Comparison of ENCODE assay signal across 8 cellular contexts in the genomic region with DNA sequence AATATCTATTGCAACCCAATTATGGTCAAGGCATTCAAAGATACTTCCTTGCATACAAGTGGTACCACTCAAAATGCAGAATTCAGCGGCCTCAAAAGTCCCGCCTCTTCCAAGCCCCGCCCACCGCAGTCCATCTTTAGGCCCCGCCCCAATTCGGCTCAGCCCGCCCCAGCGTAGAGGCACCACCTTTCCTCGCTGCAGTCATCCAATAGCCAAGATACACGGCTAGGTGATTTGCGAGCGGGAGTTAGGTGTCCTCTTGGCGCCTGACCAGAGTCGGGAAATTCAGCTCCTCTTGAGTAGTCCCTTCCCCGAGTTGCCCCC. TPM values are rescaled to one million over a fixed set of nuclear protein-coding genes. Genes with fewer than 3 reads are reported as not detected.
DNase-seq lines count a peak whose midpoint lies in the region; ATAC-seq, FAIRE-seq and TF ChIP-seq lines count a peak whose summit lies in the region.

No MANE protein-coding gene starts in this region.

- no peak overlapping the region for H2AFZ ChIP-seq in hepatocyte

- H3K79me2 ChIP-seq in hepatocyte = peaks cover 27% of the 10 kb centered on the region

- 0% methylated on average over 13 of the region's 15 CpGs for WGBS in hepatocyte (ENCODE audit: low lambda C conversion rate, missing lambda C conversion rate)

- H3K4me3 ChIP-seq in hepatocyte = peak overlapping the region; percentile 28
- peak overlapping the region; percentile 92 for H3K4me3 ChIP-seq in retinal pigment epithelial cell (ENCODE audit: low read length)

- peaks cover 9% of the 10 kb centered on the region for H3K4me1 ChIP-seq in hepatocyte (ENCODE audit: insufficient read depth)

- H3K27me3 Mint-ChIP-seq in T-helper 17 cell = peaks cover 26% of the 10 kb centered on the region

- FAIRE-seq in GM12891 (lab: Jason Lieb, UNC) = no peak

- H3K27ac Mint-ChIP-seq in T-helper 17 cell = peak overlapping the region; percentile 92

- peaks cover 15% of the 10 kb centered on the region for H3K27me3 ChIP-seq in hepatocyte

- peak overlapping the region; percentile 61 for H3K4me2 ChIP-seq in hepatocyte

- H4K20me1 ChIP-seq in hepatocyte (ENCODE audit: insufficient read depth, poor library complexity, severe bottlenecking) = no peaks in the 10 kb centered on the region

- TF ChIP-seq CTCF in hepatocyte (IDR thresholded peaks at IDR 0.05; ENCODE audit: poor library complexity) (no peak), retinal pigment epithelial cell (conservative IDR thresholded peaks at IDR 0.05; ENCODE audit: low read depth, low read length) (no peak)

- peaks cover 34% of the 10 kb centered on the region for H3K4me1 Mint-ChIP-seq in T-helper 17 cell

- TF ChIP-seq POLR2A in GM12891 (IDR thresholded peaks at IDR 0.05; ENCODE audit: low read depth, low read length) = no peak

- DNase-seq in GM12891 (ENCODE audit: insufficient read length, low spot score) = peak; percentile 85
- DNase-seq in NCI-H146 treated with DMSO at 0.1 percent for 48 hours (lab: John Stamatoyannopoulos, UW; ENCODE audit: unreplicated experiment) = peak; percentile 99
- peak; percentile 83 to 90 (median 85) for DNase-seq in T-helper 17 cell
- DNase-seq in anterior cingulate cortex (lab: John Stamatoyannopoulos, UW) = peak in 52 of 58 donors; percentile 64 to 99 (median 92)
- peak; percentile 94 for DNase-seq in hepatocyte (ENCODE audit: low spot score)
- DNase-seq in retinal pigment epithelial cell (ENCODE audit: low read depth) = peak; percentile 53
- no peak for DNase-seq in pons (ENCODE audit: low spot score)

- peak overlapping the region; percentile 94 for H3K4me3 Mint-ChIP-seq in T-helper 17 cell

- peak overlapping the region; percentile 88 for H3K27ac ChIP-seq in hepatocyte

- H3K9me2 ChIP-seq in hepatocyte (replicated peaks; ENCODE audit: insufficient read depth) = no peaks in the 10 kb centered on the region

- H3K36me3 ChIP-seq in hepatocyte (replicated peaks; ENCODE audit: insufficient read depth, low read depth) = no peaks in the 10 kb centered on the region

- ATAC-seq in HG02840 (IDR thresholded peaks at IDR 0.05; ENCODE audit: low FRiP score, unreplicated experiment) (peak; percentile 67), T-helper 17 cell (peak; percentile 86)

- peaks cover 2% of the 10 kb centered on the region for H3K36me3 Mint-ChIP-seq in T-helper 17 cell (ENCODE audit: low read depth)

- H3K9me3 ChIP-seq in T-helper 17 cell (ENCODE audit: control insufficient read depth, low read length, poor library complexity, severe bottlenecking) (no peaks in the 10 kb centered on the region), hepatocyte (ENCODE audit: low read depth) (no peaks in the 10 kb centered on the region)

TF ChIP-seq in GM12891, 5 proteins besides CTCF, POLR2A, EP300 and RAD21:
- no peak for TF ChIP-seq SPI1 (IDR thresholded peaks at IDR 0.05; ENCODE audit: low read depth, low read length)
- no peak for TF ChIP-seq TAF1 (IDR thresholded peaks at IDR 0.05; ENCODE audit: low read depth, low read length)
- TF ChIP-seq PAX5 (IDR thresholded peaks at IDR 0.05; ENCODE audit: insufficient read depth, low read length, severe bottlenecking) = no peak
- 0 out of 2 replicates have a peak, but pooled peaks have one; percentile 46 for TF ChIP-seq POU2F2 (IDR thresholded peaks at IDR 0.05; ENCODE audit: low read depth, low read length)
- TF ChIP-seq POLR2AphosphoS5 (IDR thresholded peaks at IDR 0.05; ENCODE audit: low read depth, low read length) = no peak

RNA-seq across cellular contexts. Expression of a gene that starts 0.4 kb away (rescaled TPM):
- 98.1 TPM for polyA plus RNA-seq in GM12891 (2012; ENCODE audit: low read depth, missing spikeins)
- total RNA-seq in T-helper 17 cell = 10 to 100 TPM; 77.7 to 78.9 TPM
- 88.7 and 103 TPM in 2 replicates for total RNA-seq in hepatocyte
- polyA plus RNA-seq in hepatocyte = 224 and 230 TPM in 2 replicates
